ENCODE assay signal across 1 cellular context in genomic region chr4:6943870-6944195, GRCh38.
TF ChIP-seq lines count a peak whose summit lies in the region.

No MANE protein-coding gene starts in this region.

TF ChIP-seq in WTC11, 78 proteins besides CTCF, POLR2A, EP300 and RAD21 (continued from another document):
- TF ChIP-seq ZNF232 (CRISPR knock-in tag; IDR thresholded peaks at IDR 0.05) (no peak), TEAD1 (CRISPR knock-in tag; IDR thresholded peaks at IDR 0.05) (no peak), ARID4B (CRISPR knock-in tag; IDR thresholded peaks at IDR 0.05; ENCODE audit: borderline replicate concordance) (no peak), CREB1 (CRISPR knock-in tag; IDR thresholded peaks at IDR 0.05) (no peak), FOXP1 (CRISPR knock-in tag; IDR thresholded peaks at IDR 0.05; ENCODE audit: borderline replicate concordance) (no peak), TEAD4 (CRISPR knock-in tag; IDR thresholded peaks at IDR 0.05) (no peak), GTF2I (CRISPR knock-in tag; conservative IDR thresholded peaks at IDR 0.05) (no peak), ZNF671 (CRISPR knock-in tag; IDR thresholded peaks at IDR 0.05) (no peak), AR (CRISPR knock-in tag; IDR thresholded peaks at IDR 0.05) (no peak)
